In genomic region chr12:116427200-116427932, GRCh38 we compare ENCODE assay signal across 17 cellular contexts.
DNase-seq lines count a peak whose midpoint lies in the region; ATAC-seq and TF ChIP-seq lines count a peak whose summit lies in the region.
"Had no signal": no experiment of that assay in that cellular context is flagged by ENCODE, and none has a peak within 500 bp of the region (broad histone marks: within the 10 kb centered on the region; RNA-seq: fewer than 3 reads in every experiment).

No MANE protein-coding gene starts in this region.

- TF ChIP-seq RAD21 in SK-N-SH (IDR thresholded peaks at IDR 0.05; ENCODE audit: low read length), result no peak

- H2AFZ ChIP-seq in SK-N-SH (ENCODE audit: low read depth) (no peak overlapping the region), smooth muscle cell (ENCODE audit: low read depth) (peak overlapping the region; percentile 22)

- ATAC-seq in SK-N-SH treated with all-trans-retinoic acid at 6 μM for 48 hours, result no peak

- H3K27me3 ChIP-seq in SK-N-SH (ENCODE audit: insufficient read depth) (no peaks in the 10 kb centered on the region), SJCRH30 (no peaks in the 10 kb centered on the region), smooth muscle cell (ENCODE audit: low read depth) (no peaks in the 10 kb centered on the region)
- H3K27me3 ChIP-seq: spleen had no signal

- 81% methylated on average over 19 of the region's 19 CpGs for WGBS in SK-N-SH (ENCODE audit: low lambda C conversion rate)
- 8% methylated on average over 19 of the region's 19 CpGs for WGBS in smooth muscle cell (ENCODE audit: low lambda C conversion rate)

- DNase-seq in SK-N-SH (no peak), SJCRH30 (peak; percentile 34 to 35), iPS DF 4.7 (ENCODE audit: extremely low read depth, low spot score) (peak; percentile 96), smooth muscle cell (lab: John Stamatoyannopoulos, UW; ENCODE audit: unreplicated experiment) (no peak), HuH-7 (ENCODE audit: low spot score) (no peak), NAMALWA (ENCODE audit: low spot score) (no peak)
- DNase-seq in stimulated activated CD4-positive, alpha-beta T cell treated with anti-CD3 and anti-CD28 coated beads, Interleukin-2, amount 100 ng/mL, for 48 hours, result no peak
- DNase-seq: activated CD4-positive, alpha-beta T cell treated with anti-CD3 and anti-CD28 coated beads for 4 hours; DMS 273 treated with DMSO at 0.1 percent for 48 hours; immature natural killer cell; NCI-H1105 treated with DMSO at 0.1 percent for 48 hours; NCI-H524; spleen had no signal

- H3K4me1 ChIP-seq in SK-N-SH (ENCODE audit: control insufficient read depth in 1 of 2, insufficient read depth in 2 of 2, low read depth in 1 of 2, low read length in 1 of 2) (peaks cover 0 to 10% of the 10 kb centered on the region in 2 experiments; a peak in 3 of 4 replicates), SJCRH30 (peaks cover 9% of the 10 kb centered on the region; the same call in 1 of the 2 replicates), smooth muscle cell (ENCODE audit: low read depth) (peaks cover 5% of the 10 kb centered on the region)
- H3K4me1 ChIP-seq: spleen had no signal

- H3K4me3 ChIP-seq in SK-N-SH (ENCODE audit: low read depth in 2 of 2, low read length in 1 of 2), result no peak overlapping the region
- peak overlapping the region; percentile 22 for H3K4me3 ChIP-seq in SJCRH30
- no peak overlapping the region for H3K4me3 ChIP-seq in smooth muscle cell
- H3K4me3 ChIP-seq: SK-N-MC, spleen had no signal

- POLR2A ChIA-PET in SK-N-SH (lab: Yijun Ruan, JAX), result no interaction called here

- TF ChIP-seq CTCF in SK-N-SH (IDR thresholded peaks at IDR 0.05), result no peak
- TF ChIP-seq CTCF in smooth muscle cell (IDR thresholded peaks at IDR 0.05; ENCODE audit: borderline replicate concordance, insufficient read depth, poor library complexity, severe bottlenecking), result no peak

- H3K79me2 ChIP-seq in SK-N-SH (ENCODE audit: insufficient read depth), result no peaks in the 10 kb centered on the region
- no peaks in the 10 kb centered on the region for H3K79me2 ChIP-seq in smooth muscle cell (ENCODE audit: low read depth)

- H3K9me2 ChIP-seq in SK-N-SH, result no peaks in the 10 kb centered on the region

- H3K36me3 ChIP-seq in SK-N-SH (replicated peaks in 1 of 2; ENCODE audit: control insufficient read depth in 1 of 2, insufficient read depth in 2 of 2, low read length in 1 of 2), result no peaks in the 10 kb centered on the region
- H3K36me3 ChIP-seq in SJCRH30, result no peaks in the 10 kb centered on the region
- no peaks in the 10 kb centered on the region for H3K36me3 ChIP-seq in smooth muscle cell (ENCODE audit: low read depth)
- H3K36me3 ChIP-seq: spleen had no signal

- H3K27ac ChIP-seq in SK-N-SH (ENCODE audit: low read depth in 2 of 2, low read length in 1 of 2) (peak overlapping the region in 1 of 2 experiments; percentile 89; a peak in 2 of 4 replicates), SJCRH30 (no peak overlapping the region), smooth muscle cell (ENCODE audit: low read depth) (peak overlapping the region; percentile 72)
- H3K27ac ChIP-seq: 22Rv1, epithelial cell of prostate, SK-N-MC, spleen had no signal

- H3F3A ChIP-seq in SK-N-SH (replicated peaks; ENCODE audit: insufficient read depth) (peaks cover 36% of the 10 kb centered on the region), smooth muscle cell (ENCODE audit: low read depth) (peaks cover 3% of the 10 kb centered on the region)

- CTCF ChIA-PET in SK-N-SH (lab: Yijun Ruan, JAX), result no interaction called here

- H3K4me2 ChIP-seq in SK-N-SH (peak overlapping the region; percentile 45; the same call in 1 of the 2 replicates), smooth muscle cell (peak overlapping the region; percentile 50)

- peak overlapping the region; percentile 15; the same call in 1 of the 2 replicates for H3K9ac ChIP-seq in SK-N-SH
- no peak overlapping the region for H3K9ac ChIP-seq in smooth muscle cell (ENCODE audit: low read depth)

- no peak for TF ChIP-seq EP300 in SK-N-SH (IDR thresholded peaks at IDR 0.05; ENCODE audit: borderline replicate concordance in 1 of 2, low read depth in 1 of 2, low read length in 1 of 2)

- no peaks in the 10 kb centered on the region for H3K9me3 ChIP-seq in SK-N-SH
- no peaks in the 10 kb centered on the region for H3K9me3 ChIP-seq in SJCRH30 (replicated peaks)
- no peaks in the 10 kb centered on the region for H3K9me3 ChIP-seq in smooth muscle cell (replicated peaks; ENCODE audit: low read depth)

- H4K20me1 ChIP-seq in SK-N-SH (ENCODE audit: insufficient read depth) (no peaks in the 10 kb centered on the region), smooth muscle cell (ENCODE audit: low read depth) (no peaks in the 10 kb centered on the region)

TF ChIP-seq in SK-N-SH, 30 proteins besides CTCF, POLR2A, EP300 and RAD21 (continues in another document):
- TF ChIP-seq MEF2A (IDR thresholded peaks at IDR 0.05; ENCODE audit: borderline replicate concordance, low read depth), result no peak
- no peak for TF ChIP-seq REST (IDR thresholded peaks at IDR 0.05; ENCODE audit: low read depth, low read length)
- no peak for TF ChIP-seq GABPA (IDR thresholded peaks at IDR 0.05; ENCODE audit: low read depth)
- TF ChIP-seq POLR2AphosphoS5 (IDR thresholded peaks at IDR 0.05; ENCODE audit: low read depth, low read length), result no peak

TF ChIP-seq in SK-N-SH treated with all-trans-retinoic acid at 6 μM for 48 hours, 23 proteins besides CTCF, POLR2A, EP300 and RAD21:
- TF ChIP-seq ISL1 (CRISPR knock-in tag; IDR thresholded peaks at IDR 0.05), result no peak
- no peak for TF ChIP-seq ZFP3 (CRISPR knock-in tag; IDR thresholded peaks at IDR 0.05)
- TF ChIP-seq ZFP30 (CRISPR knock-in tag; IDR thresholded peaks at IDR 0.05), result no peak
- no peak for TF ChIP-seq TSHZ2 (CRISPR knock-in tag; IDR thresholded peaks at IDR 0.05)
- no peak for TF ChIP-seq OSR1 (CRISPR knock-in tag; IDR thresholded peaks at IDR 0.05)
- no peak for TF ChIP-seq PPARA (CRISPR knock-in tag; IDR thresholded peaks at IDR 0.05; ENCODE audit: borderline replicate concordance)
- TF ChIP-seq ZNF8 (CRISPR knock-in tag; IDR thresholded peaks at IDR 0.05), result no peak
- no peak for TF ChIP-seq CSRNP3 (CRISPR knock-in tag; IDR thresholded peaks at IDR 0.05)
- no peak for TF ChIP-seq CREB5 (CRISPR knock-in tag; IDR thresholded peaks at IDR 0.05; ENCODE audit: low read depth)
- TF ChIP-seq RARB (CRISPR knock-in tag; IDR thresholded peaks at IDR 0.05), result no peak

Comparison
In these comparisons a context has a peak if more than half of its experiments do, and no peak if none do; other contexts are left out.
1. DNase-seq: peak in SJCRH30 (2 of 2) and iPS DF 4.7 (single experiment); none in SK-N-SH (single experiment), smooth muscle cell (single experiment), HuH-7 (single experiment), NAMALWA (single experiment) and stimulated activated CD4-positive, alpha-beta T cell treated with anti-CD3 and anti-CD28 coated beads, Interleukin-2, amount 100 ng/mL, for 48 hours (0 of 2).